23 cellular contexts compared by ENCODE assay signal in the genomic region with DNA sequence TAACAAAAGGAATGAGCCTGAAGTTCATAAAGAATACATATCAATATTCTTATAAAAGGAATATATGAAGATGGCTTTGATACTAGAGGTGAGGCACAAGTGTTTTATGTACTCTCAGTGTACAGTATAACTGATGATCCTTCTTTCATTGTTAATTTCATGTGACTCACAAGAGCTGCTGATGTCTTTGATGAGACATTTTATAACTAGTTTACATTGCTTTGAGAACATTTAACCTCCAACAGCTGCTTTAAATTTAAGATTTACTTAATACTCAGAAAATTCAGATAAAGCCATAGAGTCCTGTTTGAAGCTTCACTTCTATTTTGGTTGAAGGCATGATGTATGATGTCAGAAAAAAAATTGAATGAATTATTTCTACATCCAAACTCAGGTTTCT. TPM values are rescaled to one million over a fixed set of nuclear protein-coding genes. Genes with fewer than 3 reads are reported as not detected.
DNase-seq lines count a peak whose midpoint lies in the region; ATAC-seq, FAIRE-seq and TF ChIP-seq lines count a peak whose summit lies in the region.
"Had no signal": no experiment of that assay in that cellular context is flagged by ENCODE, and none has a peak within 500 bp of the region (broad histone marks: within the 10 kb centered on the region; RNA-seq: fewer than 3 reads in every experiment).

No MANE protein-coding gene starts in this region.

- intact Hi-C loops in CD4-positive, alpha-beta T cell (cut with DNase I, micrococcal nuclease), result no loop called here
- intact Hi-C loops in IMR-90 (cut with micrococcal nuclease), result loop anchor here (5.0 kb wide), 1 partner anchor 215 kb away; no protein-coding TSS in a partner anchor

- peak overlapping the region; percentile 42 for H3K27ac Mint-ChIP-seq in CD4-positive, alpha-beta T cell

- H2AK9ac ChIP-seq in IMR-90 (replicated peaks; ENCODE audit: low read depth, low read length, poor library complexity), result no peak overlapping the region

- no peak overlapping the region for H3K4me3 Mint-ChIP-seq in CD4-positive, alpha-beta T cell

- dilution Hi-C loops in IMR-90 (cut with HindIII; ENCODE audit: low sequenced_read_pairs, unreplicated experiment), result no loop called here

- H2BK120ac ChIP-seq in IMR-90 (ENCODE audit: low read depth, low read length), result no peak overlapping the region

- ATAC-seq in CD4-positive, alpha-beta T cell (ENCODE audit: poor library complexity), result no peak
- peak; percentile 39 for ATAC-seq in IMR-90 (ENCODE audit: low read depth)
- no peak for ATAC-seq in HG03025 (IDR thresholded peaks at IDR 0.05; ENCODE audit: low FRiP score, unreplicated experiment)
- ATAC-seq: K562 had no signal

- no peak overlapping the region for H4K8ac ChIP-seq in IMR-90 (ENCODE audit: low read depth in 2 of 2, low read length in 2 of 2)

- FAIRE-seq in GM12891 (lab: Jason Lieb, UNC), result no peak
- FAIRE-seq: H1, K562 had no signal

- no peak overlapping the region for H2BK15ac ChIP-seq in IMR-90 (ENCODE audit: low read depth, low read length)

- H2BK5ac ChIP-seq in IMR-90 (ENCODE audit: low read depth, low read length, poor library complexity, severe bottlenecking), result peak overlapping the region; percentile 53

- peaks cover 23% of the 10 kb centered on the region for H3K36me3 ChIP-seq in IMR-90 (ENCODE audit: control insufficient read depth, insufficient read depth, low read length)

- H2AFZ ChIP-seq in IMR-90 (replicated peaks; ENCODE audit: low read length, poor library complexity), result no peak overlapping the region

- TF ChIP-seq POLR2A in IMR-90 (IDR thresholded peaks at IDR 0.05; ENCODE audit: low read depth, low read length) (no peak), GM12891 (IDR thresholded peaks at IDR 0.05; ENCODE audit: low read depth, low read length) (no peak)

- CTCF ChIA-PET in AG04450 (lab: Charles Lee) (interaction anchor here (2.3 kb wide), 1 partner anchor 8 kb away, joined by 5 read pairs; no protein-coding TSS in a partner anchor), IMR-90 (lab: Yijun Ruan, JAX) (no interaction called here)
- CTCF ChIA-PET in CD4-positive, alpha-beta T cell (lab: Charles Lee), result no interaction called here

- peaks cover 0 to 10% of the 10 kb centered on the region in 2 experiments; a peak in 2 of 4 replicates for H3K79me1 ChIP-seq in IMR-90 (ENCODE audit: low read depth in 1 of 2, low read length in 2 of 2)

- H3K4me2 ChIP-seq in IMR-90 (ENCODE audit: low read depth, low read length), result no peak overlapping the region
- H3K4me2 ChIP-seq: SK-N-SH had no signal

- H3K4me3 ChIP-seq in AG04450 (ENCODE audit: low read depth, low read length) (no peak overlapping the region), IMR-90 (ENCODE audit: insufficient read depth, low read depth, low read length) (no peak overlapping the region)
- H3K4me3 ChIP-seq: K562 had no signal

- TF ChIP-seq CTCF in AG04450 (IDR thresholded peaks at IDR 0.05; ENCODE audit: low read depth, low read length) (no peak), IMR-90 (conservative IDR thresholded peaks at IDR 0.05; ENCODE audit: low read depth, low read length) (no peak)
- TF ChIP-seq CTCF in CD4-positive, alpha-beta T cell (IDR thresholded peaks at IDR 0.05), result no peak

- H2BK20ac ChIP-seq in IMR-90 (ENCODE audit: low read depth, low read length), result no peak overlapping the region

- H3K27me3 Mint-ChIP-seq in CD4-positive, alpha-beta T cell, result no peaks in the 10 kb centered on the region

- H3K14ac ChIP-seq in IMR-90 (replicated peaks; ENCODE audit: low read depth, low read length), result no peak overlapping the region

- no peaks in the 10 kb centered on the region for H3K9me3 ChIP-seq in AG04450 (ENCODE audit: control insufficient read depth, insufficient read depth, low read length)
- no peaks in the 10 kb centered on the region for H3K9me3 ChIP-seq in CD4-positive, alpha-beta T cell (ENCODE audit: control insufficient read depth, low read length)
- no peaks in the 10 kb centered on the region for H3K9me3 ChIP-seq in IMR-90 (ENCODE audit: control insufficient read depth, insufficient read depth, low read length)
- H3K9me3 ChIP-seq: SK-N-SH had no signal

- no peak for TF ChIP-seq RAD21 in IMR-90 (IDR thresholded peaks at IDR 0.05; ENCODE audit: low read length)

- H4K20me1 ChIP-seq in IMR-90 (ENCODE audit: insufficient read depth, low read length), result no peaks in the 10 kb centered on the region; the same call in 1 of the 2 replicates

- in situ Hi-C loops in IMR-90 (cut with MboI; ENCODE audit: low sequenced_read_pairs), result no loop called here

- H4K91ac ChIP-seq in IMR-90 (ENCODE audit: insufficient read depth, low read depth, low read length), result no peak overlapping the region

- no TSS peak for BruUV-seq in IMR-90 (replicated peaks; lab: Mats Ljungman, UMichigan)

- H3K27ac ChIP-seq in AG04450 (ENCODE audit: low read depth, low read length), result no peak overlapping the region
- H3K27ac ChIP-seq in CD4-positive, alpha-beta T cell (ENCODE audit: low read depth, low read length), result no peak overlapping the region
- no peak overlapping the region; the same call in 1 of the 2 replicates for H3K27ac ChIP-seq in IMR-90 (ENCODE audit: insufficient read depth, low read length)

- H3K27me3 ChIP-seq in AG04450 (ENCODE audit: control insufficient read depth, insufficient read depth, low read length) (no peaks in the 10 kb centered on the region), IMR-90 (ENCODE audit: control insufficient read depth, insufficient read depth, low read length) (no peaks in the 10 kb centered on the region)
- no peaks in the 10 kb centered on the region for H3K27me3 ChIP-seq in CD4-positive, alpha-beta T cell (ENCODE audit: control insufficient read depth, insufficient read depth, low read length)

- H3K18ac ChIP-seq in IMR-90 (ENCODE audit: low read depth, low read length), result no peak overlapping the region

- no peak overlapping the region for H2AK5ac ChIP-seq in IMR-90 (ENCODE audit: low read depth, low read length)

- H3K23ac ChIP-seq in IMR-90 (ENCODE audit: low read depth, low read length), result no peak overlapping the region

- no peaks in the 10 kb centered on the region for H3K4me1 Mint-ChIP-seq in CD4-positive, alpha-beta T cell (ENCODE audit: low read depth)

- no peak overlapping the region for H3K56ac ChIP-seq in IMR-90 (ENCODE audit: extremely low read depth, insufficient read depth, low read length)

- no peaks in the 10 kb centered on the region for H3K9me3 Mint-ChIP-seq in CD4-positive, alpha-beta T cell

- DNase-seq in AG04450 (ENCODE audit: low read depth, low spot score) (peak; percentile 4), IMR-90 (peak; percentile 53), fibroblast of peridontal ligament (ENCODE audit: extremely low read depth) (peak; percentile 75), GM12891 (ENCODE audit: insufficient read length, low spot score) (no peak), NCI-H2196 (lab: John Stamatoyannopoulos, UW; ENCODE audit: unreplicated experiment) (no peak)
- no peak for DNase-seq in CD4-positive, alpha-beta T cell
- DNase-seq in activated T-cell treated with anti-CD3 and anti-CD28 coated beads, Interleukin-2, amount 50 U/mL, for 48 hours, result no peak
- DNase-seq: C1 segment of cervical spinal cord, COR-L47, DMS 273 treated with DMSO at 0.1 percent for 48 hours, DND-41, GDM1, NCI-H1105 treated with DMSO at 0.1 percent for 48 hours, NCI-H1694, NCI-H2081 treated with DMSO at 0.1 percent for 48 hours, NCI-H510A, NCI-H748 treated with DMSO at 0.1 percent for 48 hours, OCI-M1, SHP77, SK-N-SH had no signal

- H3K9me1 ChIP-seq in IMR-90 (ENCODE audit: insufficient read depth, low read length), result peaks cover 2% of the 10 kb centered on the region; the same call in 1 of the 2 replicates

- no peak overlapping the region for H4K5ac ChIP-seq in IMR-90 (ENCODE audit: low read depth, low read length)

- no peak overlapping the region for H3K4ac ChIP-seq in IMR-90 (ENCODE audit: low read depth, low read length)

- peaks cover 74% of the 10 kb centered on the region for H3K36me3 Mint-ChIP-seq in CD4-positive, alpha-beta T cell (ENCODE audit: low read depth)

- H3K4me1 ChIP-seq in IMR-90 (ENCODE audit: control insufficient read depth, insufficient read depth, low read length), result peaks cover 4% of the 10 kb centered on the region

- H3K9ac ChIP-seq in IMR-90 (ENCODE audit: low read depth, low read length), result no peak overlapping the region
- H3K9ac ChIP-seq: SK-N-SH had no signal

- POLR2A ChIA-PET in AG04450 (lab: Yijun Ruan, JAX) (interaction anchor here (1.2 kb wide), 1 partner anchor 68 kb away, joined by 4 read pairs; a partner anchor contains a TSS), IMR-90 (lab: Charles Lee; ENCODE audit: unreplicated experiment) (no interaction called here)
- POLR2A ChIA-PET in CD4-positive, alpha-beta T cell (lab: Charles Lee), result interaction anchor here (1.2 kb wide), 1 partner anchor 215 kb away, joined by 3 read pairs; no protein-coding TSS in a partner anchor

TF ChIP-seq in IMR-90, 13 proteins besides CTCF, POLR2A, EP300 and RAD21 (continues in another document):
- no peak for TF ChIP-seq CEBPB (IDR thresholded peaks at IDR 0.05; ENCODE audit: low read depth, low read length)
- no peak for TF ChIP-seq FOS (IDR thresholded peaks at IDR 0.05; ENCODE audit: low read depth, low read length)
- no peak for TF ChIP-seq NFE2L2 (IDR thresholded peaks at IDR 0.05; ENCODE audit: low read depth, low read length)
- no peak for TF ChIP-seq RCOR1 (IDR thresholded peaks at IDR 0.05; ENCODE audit: insufficient replicate concordance, low read length)

TF ChIP-seq in GM12891, 5 proteins besides CTCF, POLR2A, EP300 and RAD21:
- TF ChIP-seq SPI1 (IDR thresholded peaks at IDR 0.05; ENCODE audit: low read depth, low read length), result no peak
- no peak for TF ChIP-seq PAX5 (IDR thresholded peaks at IDR 0.05; ENCODE audit: insufficient read depth, low read length, severe bottlenecking)
- TF ChIP-seq POU2F2 (IDR thresholded peaks at IDR 0.05; ENCODE audit: low read depth, low read length), result no peak
- no peak for TF ChIP-seq TAF1 (IDR thresholded peaks at IDR 0.05; ENCODE audit: low read depth, low read length)
- TF ChIP-seq POLR2AphosphoS5 (IDR thresholded peaks at IDR 0.05; ENCODE audit: low read depth, low read length), result no peak

RNA-seq across cellular contexts. Expression of a gene that starts 59.8 kb away (rescaled TPM):
- polyA plus RNA-seq in AG04450 (2011; rRNA removed) (33.8 and 59.4 TPM in 2 replicates), IMR-90 (2012; rRNA removed) (12.7 and 16.4 TPM in 2 replicates)
- polyA minus RNA-seq in AG04450 (2011; rRNA and poly(A)+ RNA removed), result 35.2 and 75.5 TPM in 2 replicates
- total RNA-seq in CD4-positive, alpha-beta T cell, result 10 to 100 TPM; 32.5 to 33.6 TPM
- 47.0 and 85.5 TPM in 2 replicates for total RNA-seq in IMR-90 (2012; rRNA removed)
- 1.2 and 1.9 TPM in 2 replicates for polyA plus RNA-seq in IMR-90 (2012; cell fraction: cytosol; rRNA removed)
- polyA plus RNA-seq in IMR-90 (2012; cell fraction: nucleus; rRNA removed; ENCODE audit: low replicate concordance), result 2.2 and 30.6 TPM in 2 replicates
- polyA plus RNA-seq in GM12891 (2012; ENCODE audit: low read depth, missing spikeins), result 13.4 TPM

Comparison
In these comparisons a context has a peak if more than half of its experiments do, and no peak if none do; other contexts are left out.
1. DNase-seq: peak in AG04450 (single experiment), IMR-90 (single experiment) and fibroblast of peridontal ligament (single experiment); none in CD4-positive, alpha-beta T cell (0 of 10), activated T-cell treated with anti-CD3 and anti-CD28 coated beads, Interleukin-2, amount 50 U/mL, for 48 hours (0 of 2), GM12891 (single experiment) and NCI-H2196 (single experiment).